ENCODE assay signal across 10 cellular contexts in the genomic region with DNA sequence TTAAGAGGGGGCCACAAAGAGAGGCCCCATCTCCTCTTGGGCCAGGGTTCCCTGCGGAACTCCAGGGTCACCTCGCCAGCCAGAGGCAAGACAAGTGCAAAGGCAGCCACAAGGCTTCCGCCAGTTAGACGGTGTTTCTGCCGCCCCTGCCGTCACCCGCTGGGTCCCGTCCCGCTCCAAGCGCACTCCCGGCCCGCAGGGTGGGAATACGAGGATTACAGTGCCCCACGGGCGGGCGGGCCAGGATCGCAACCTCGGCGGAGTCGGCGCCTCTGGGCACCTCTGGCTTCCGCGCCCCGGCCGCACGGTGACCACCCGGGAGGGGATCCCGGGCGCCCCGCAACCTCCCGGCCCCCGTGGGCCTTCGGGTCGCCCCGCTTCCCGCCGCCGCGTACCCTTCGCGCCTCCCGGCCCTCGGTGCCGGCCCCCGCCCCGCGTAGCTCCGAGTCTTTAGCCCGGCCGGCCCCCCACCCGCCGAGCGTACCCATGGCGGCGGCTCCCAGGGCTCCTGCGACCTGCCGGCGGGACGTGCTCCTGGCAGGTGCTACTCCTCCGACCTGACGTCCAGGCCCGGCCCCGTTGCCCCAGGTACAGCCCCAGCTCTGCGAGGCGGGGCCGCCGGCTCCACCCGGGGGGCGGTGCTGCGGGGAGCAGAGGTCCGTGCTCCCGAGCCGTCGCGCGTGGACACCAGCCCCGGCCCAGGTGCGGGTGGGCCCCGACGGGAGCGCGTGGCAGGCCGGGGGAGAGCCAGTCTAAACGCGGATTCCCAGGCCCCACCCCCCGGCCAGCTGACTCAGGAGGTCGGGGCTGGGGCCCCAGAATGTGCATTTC. TPM values are rescaled to one million over a fixed set of nuclear protein-coding genes. Genes with fewer than 3 reads are reported as not detected.
DNase-seq lines count a peak whose midpoint lies in the region; ATAC-seq and TF ChIP-seq lines count a peak whose summit lies in the region.
"Had no signal": no experiment of that assay in that cellular context is flagged by ENCODE, and none has a peak within 500 bp of the region (broad histone marks: within the 10 kb centered on the region; RNA-seq: fewer than 3 reads in every experiment).

A gene with protein sequence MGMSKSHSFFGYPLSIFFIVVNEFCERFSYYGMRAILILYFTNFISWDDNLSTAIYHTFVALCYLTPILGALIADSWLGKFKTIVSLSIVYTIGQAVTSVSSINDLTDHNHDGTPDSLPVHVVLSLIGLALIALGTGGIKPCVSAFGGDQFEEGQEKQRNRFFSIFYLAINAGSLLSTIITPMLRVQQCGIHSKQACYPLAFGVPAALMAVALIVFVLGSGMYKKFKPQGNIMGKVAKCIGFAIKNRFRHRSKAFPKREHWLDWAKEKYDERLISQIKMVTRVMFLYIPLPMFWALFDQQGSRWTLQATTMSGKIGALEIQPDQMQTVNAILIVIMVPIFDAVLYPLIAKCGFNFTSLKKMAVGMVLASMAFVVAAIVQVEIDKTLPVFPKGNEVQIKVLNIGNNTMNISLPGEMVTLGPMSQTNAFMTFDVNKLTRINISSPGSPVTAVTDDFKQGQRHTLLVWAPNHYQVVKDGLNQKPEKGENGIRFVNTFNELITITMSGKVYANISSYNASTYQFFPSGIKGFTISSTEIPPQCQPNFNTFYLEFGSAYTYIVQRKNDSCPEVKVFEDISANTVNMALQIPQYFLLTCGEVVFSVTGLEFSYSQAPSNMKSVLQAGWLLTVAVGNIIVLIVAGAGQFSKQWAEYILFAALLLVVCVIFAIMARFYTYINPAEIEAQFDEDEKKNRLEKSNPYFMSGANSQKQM (minus strand): TSS at position 562 of the 831 bp plus-strand sequence. CDS start 74 bp downstream, at position 488.

- no peak for TF ChIP-seq EP300 in gastroesophageal sphincter (IDR thresholded peaks at IDR 0.05)

- H3K4me2 ChIP-seq in PC-9 (peak within 1 kb of the TSS; percentile 84), osteoblast (ENCODE audit: insufficient read depth, low read length) (peak within 1 kb of the TSS; percentile 65)

- no peak within 1 kb of the TSS for H3K4me3 Mint-ChIP-seq in activated CD8-positive, alpha-beta memory T cell treated with anti-CD3 and anti-CD28 coated beads, Interleukin-2, amount 10 ng/mL, durations not matched to agents 7 days and 5 days
- no peak within 1 kb of the TSS for H3K4me3 Mint-ChIP-seq in activated CD4-positive, alpha-beta memory T cell treated with anti-CD3 and anti-CD28 coated beads, Interleukin-2, amount 10 ng/mL, durations not matched to agents 7 days and 5 days
- H3K4me3 Mint-ChIP-seq: natural killer cell treated with Interleukin-12 subunit alpha and Interleukin-12 subunit beta and Interleukin-15 and Interleukin-18, amount 100 ng/mL, for 72 hours had no signal

- no peak for TF ChIP-seq POLR2A in gastroesophageal sphincter (IDR thresholded peaks at IDR 0.05)

- ATAC-seq in gastroesophageal sphincter = peak; percentile 32
- no peak for ATAC-seq in GM21526 (IDR thresholded peaks at IDR 0.05; ENCODE audit: low FRiP score, unreplicated experiment)
- ATAC-seq in activated CD8-positive, alpha-beta memory T cell treated with anti-CD3 and anti-CD28 coated beads, Interleukin-2, amount 10 ng/mL, durations not matched to agents 7 days and 5 days = no peak
- ATAC-seq in GM18870 (IDR thresholded peaks at IDR 0.05; ENCODE audit: unreplicated experiment) = no peak
- ATAC-seq: natural killer cell treated with Interleukin-12 subunit alpha and Interleukin-12 subunit beta and Interleukin-15 and Interleukin-18, amount 100 ng/mL, for 72 hours had no signal

- no TSS peak for BruUV-seq in PC-9 (replicated peaks; lab: Mats Ljungman, UMichigan)

- H3K36me3 Mint-ChIP-seq in activated CD8-positive, alpha-beta memory T cell treated with anti-CD3 and anti-CD28 coated beads, Interleukin-2, amount 10 ng/mL, durations not matched to agents 7 days and 5 days = peaks cover 4% of the 10 kb centered on the region
- peaks cover 4% of the 10 kb centered on the region for H3K36me3 Mint-ChIP-seq in activated CD4-positive, alpha-beta memory T cell treated with anti-CD3 and anti-CD28 coated beads, Interleukin-2, amount 10 ng/mL, durations not matched to agents 7 days and 5 days (ENCODE audit: low read depth)

- intact Hi-C loops in PC-9 (cut with micrococcal nuclease; ENCODE audit: unreplicated experiment) = no loop called here

- POLR2A ChIA-PET in PC-9 (lab: Charles Lee; ENCODE audit: unreplicated experiment) = no interaction called here
- POLR2A ChIA-PET in activated CD4-positive, alpha-beta memory T cell treated with anti-CD3 and anti-CD28 coated beads, Interleukin-2, amount 10 ng/mL, durations not matched to agents 7 days and 5 days (lab: Charles Lee) = no interaction called here

- peaks cover 3% of the 10 kb centered on the region for H3K4me1 Mint-ChIP-seq in activated CD8-positive, alpha-beta memory T cell treated with anti-CD3 and anti-CD28 coated beads, Interleukin-2, amount 10 ng/mL, durations not matched to agents 7 days and 5 days
- H3K4me1 Mint-ChIP-seq in activated CD4-positive, alpha-beta memory T cell treated with anti-CD3 and anti-CD28 coated beads, Interleukin-2, amount 10 ng/mL, durations not matched to agents 7 days and 5 days = peaks cover 5% of the 10 kb centered on the region

- H3K4me3 ChIP-seq in PC-9 (peak within 1 kb of the TSS; percentile 64), gastroesophageal sphincter (peak within 1 kb of the TSS in 1 of 2 donors; percentile 47), osteoblast (ENCODE audit: insufficient read depth, low read length) (peak within 1 kb of the TSS; percentile 58)

- H3K79me2 ChIP-seq in PC-9 (ENCODE audit: low read depth) (no peaks in the 10 kb centered on the region), osteoblast (ENCODE audit: insufficient read depth, low read length) (no peaks in the 10 kb centered on the region)

- no CpG with 5 or more reads among the region's 87 CpGs for WGBS in gastroesophageal sphincter (ENCODE audit: low coverage in 1 of 2), 2 donors

- H3K36me3 ChIP-seq in PC-9 (ENCODE audit: low read depth) = no peaks in the 10 kb centered on the region
- no peaks in the 10 kb centered on the region for H3K36me3 ChIP-seq in gastroesophageal sphincter
- no peaks in the 10 kb centered on the region for H3K36me3 ChIP-seq in osteoblast (ENCODE audit: insufficient read depth, low read length)

- peaks cover 64% of the 10 kb centered on the region for H3K27me3 Mint-ChIP-seq in activated CD8-positive, alpha-beta memory T cell treated with anti-CD3 and anti-CD28 coated beads, Interleukin-2, amount 10 ng/mL, durations not matched to agents 7 days and 5 days
- peaks cover 56% of the 10 kb centered on the region for H3K27me3 Mint-ChIP-seq in activated CD4-positive, alpha-beta memory T cell treated with anti-CD3 and anti-CD28 coated beads, Interleukin-2, amount 10 ng/mL, durations not matched to agents 7 days and 5 days

- H3K9me3 ChIP-seq in PC-9 (ENCODE audit: insufficient read depth, low read depth) (no peaks in the 10 kb centered on the region; the same call in none of the 2 replicates), gastroesophageal sphincter (peaks cover 0 to 15% (median 0%) of the 10 kb centered on the region in 3 donors), osteoblast (ENCODE audit: low read depth, low read length) (peaks cover 3% of the 10 kb centered on the region)

- H3K27ac ChIP-seq in PC-9 (no peak within 1 kb of the TSS), gastroesophageal sphincter (no peak within 1 kb of the TSS), osteoblast (ENCODE audit: low read depth, low read length) (no peak within 1 kb of the TSS)

- no peaks in the 10 kb centered on the region for H4K20me1 ChIP-seq in PC-9 (ENCODE audit: insufficient read depth)
- H4K20me1 ChIP-seq in osteoblast (ENCODE audit: insufficient read depth, low read length) = no peaks in the 10 kb centered on the region

- peak within 1 kb of the TSS; percentile 78 for H2AFZ ChIP-seq in PC-9
- peak within 1 kb of the TSS; percentile 68 for H2AFZ ChIP-seq in osteoblast (ENCODE audit: low read length)

- TF ChIP-seq CTCF in PC-9 (conservative IDR thresholded peaks at IDR 0.05) (no peak), gastroesophageal sphincter (IDR thresholded peaks at IDR 0.05) (no peak), osteoblast (IDR thresholded peaks at IDR 0.05; ENCODE audit: extremely low read depth, low read depth, low read length) (no peak)

- H3K27me3 ChIP-seq in PC-9 (ENCODE audit: insufficient read depth, low read depth) (no peaks in the 10 kb centered on the region), gastroesophageal sphincter (peaks cover 52% of the 10 kb centered on the region), osteoblast (ENCODE audit: insufficient read depth, low read length) (peaks cover 58% of the 10 kb centered on the region)

- CTCF ChIA-PET in PC-9 (lab: Charles Lee) = no interaction called here
- CTCF ChIA-PET in activated CD8-positive, alpha-beta memory T cell treated with anti-CD3 and anti-CD28 coated beads, Interleukin-2, amount 10 ng/mL, durations not matched to agents 7 days and 5 days (lab: Charles Lee) = no interaction called here
- CTCF ChIA-PET in activated CD4-positive, alpha-beta memory T cell treated with anti-CD3 and anti-CD28 coated beads, Interleukin-2, amount 10 ng/mL, durations not matched to agents 7 days and 5 days (lab: Charles Lee) = no interaction called here

- peaks cover 3% of the 10 kb centered on the region for H3K9me3 Mint-ChIP-seq in activated CD8-positive, alpha-beta memory T cell treated with anti-CD3 and anti-CD28 coated beads, Interleukin-2, amount 10 ng/mL, durations not matched to agents 7 days and 5 days (ENCODE audit: low read depth)
- H3K9me3 Mint-ChIP-seq in activated CD4-positive, alpha-beta memory T cell treated with anti-CD3 and anti-CD28 coated beads, Interleukin-2, amount 10 ng/mL, durations not matched to agents 7 days and 5 days = peaks cover 6% of the 10 kb centered on the region

- peaks cover 18% of the 10 kb centered on the region for H3F3A ChIP-seq in PC-9 (ENCODE audit: insufficient read depth, low read depth)

- H3K27ac Mint-ChIP-seq in activated CD8-positive, alpha-beta memory T cell treated with anti-CD3 and anti-CD28 coated beads, Interleukin-2, amount 10 ng/mL, durations not matched to agents 7 days and 5 days = no peak within 1 kb of the TSS
- H3K27ac Mint-ChIP-seq in activated CD4-positive, alpha-beta memory T cell treated with anti-CD3 and anti-CD28 coated beads, Interleukin-2, amount 10 ng/mL, durations not matched to agents 7 days and 5 days = no peak within 1 kb of the TSS
- H3K27ac Mint-ChIP-seq: natural killer cell treated with Interleukin-12 subunit alpha and Interleukin-12 subunit beta and Interleukin-15 and Interleukin-18, amount 100 ng/mL, for 72 hours had no signal

- H3K4me1 ChIP-seq in PC-9 (replicated peaks; ENCODE audit: insufficient read depth) = peaks cover 23% of the 10 kb centered on the region
- H3K4me1 ChIP-seq in gastroesophageal sphincter = peaks cover 0 to 15% (median 7%) of the 10 kb centered on the region in 3 donors
- H3K4me1 ChIP-seq in osteoblast (ENCODE audit: insufficient read depth, low read length) = peaks cover 4% of the 10 kb centered on the region

- no peaks in the 10 kb centered on the region for H3K9me2 ChIP-seq in PC-9 (ENCODE audit: insufficient read depth)

- DNase-seq in AG20443 (ENCODE audit: low spot score) = peak; percentile 46
- DNase-seq in PC-9 = no peak
- peak; percentile 79 for DNase-seq in osteoblast (ENCODE audit: insufficient read length, low spot score, missing footprints)
- DNase-seq in activated CD8-positive, alpha-beta memory T cell treated with anti-CD3 and anti-CD28 coated beads, Interleukin-2, amount 10 ng/mL, durations not matched to agents 7 days and 5 days = no peak
- no peak for DNase-seq in activated CD4-positive, alpha-beta memory T cell treated with anti-CD3 and anti-CD28 coated beads, Interleukin-2, amount 10 ng/mL, durations not matched to agents 7 days and 5 days
- DNase-seq: activated naive CD4-positive, alpha-beta T cell treated with Interleukin-2 at 50 U/mL for 16 hours had no signal

RNA-seq across cellular contexts. Expression of the gene that starts here (rescaled TPM):
- total RNA-seq in PC-9 (2021) (0.55 and 0.65 TPM in 2 replicates), gastroesophageal sphincter (under 1 TPM in 1 of 4 donors, not detected in 3; 0.57 TPM), osteoblast (not detected in 2 replicates)
- total RNA-seq in activated CD8-positive, alpha-beta memory T cell treated with anti-CD3 and anti-CD28 coated beads, Interleukin-2, amount 10 ng/mL, durations not matched to agents 7 days and 5 days = not detected
- total RNA-seq in activated CD4-positive, alpha-beta memory T cell treated with anti-CD3 and anti-CD28 coated beads, Interleukin-2, amount 10 ng/mL, durations not matched to agents 7 days and 5 days = not detected
- total RNA-seq: natural killer cell treated with Interleukin-12 subunit alpha and Interleukin-12 subunit beta and Interleukin-15 and Interleukin-18, amount 100 ng/mL, for 72 hours had no signal

Comparison
In these comparisons a context has a peak if more than half of its experiments do, and no peak if none do; other contexts are left out.
1. Peak in ATAC-seq in gastroesophageal sphincter; RNA of the gene not detected or under 1 TPM.
2. Peak in DNase-seq, H3K4me3 ChIP-seq and H3K4me2 ChIP-seq in osteoblast; RNA of the gene not detected or under 1 TPM.